In the genomic region with DNA sequence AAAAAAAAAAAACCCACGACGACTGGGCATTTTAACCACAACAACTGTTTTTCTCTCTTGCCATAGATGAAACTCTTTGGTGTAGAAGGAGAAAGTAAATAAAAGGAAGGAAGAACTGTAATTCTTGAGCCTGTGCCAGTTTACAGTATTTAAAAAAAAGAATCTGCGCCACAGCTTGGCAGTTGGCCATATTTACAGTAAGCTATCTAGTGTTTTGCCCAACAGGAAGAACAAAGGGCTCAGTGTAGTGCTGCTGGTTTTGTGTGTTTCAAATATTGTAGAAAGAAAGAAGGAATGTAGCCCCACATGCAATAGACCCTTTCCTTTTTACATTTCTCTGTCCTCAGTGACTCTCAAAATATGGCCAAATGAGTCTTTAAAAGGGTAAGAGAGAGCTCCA, we compare ENCODE assay signal across 1 cellular context.
TF ChIP-seq lines count a peak whose summit lies in the region.

No MANE protein-coding gene starts in this region.

TF ChIP-seq in HepG2, 621 proteins besides CTCF, POLR2A, EP300 and RAD21 (continued from another document and continues in another):
- TF ChIP-seq, protein P1, sequence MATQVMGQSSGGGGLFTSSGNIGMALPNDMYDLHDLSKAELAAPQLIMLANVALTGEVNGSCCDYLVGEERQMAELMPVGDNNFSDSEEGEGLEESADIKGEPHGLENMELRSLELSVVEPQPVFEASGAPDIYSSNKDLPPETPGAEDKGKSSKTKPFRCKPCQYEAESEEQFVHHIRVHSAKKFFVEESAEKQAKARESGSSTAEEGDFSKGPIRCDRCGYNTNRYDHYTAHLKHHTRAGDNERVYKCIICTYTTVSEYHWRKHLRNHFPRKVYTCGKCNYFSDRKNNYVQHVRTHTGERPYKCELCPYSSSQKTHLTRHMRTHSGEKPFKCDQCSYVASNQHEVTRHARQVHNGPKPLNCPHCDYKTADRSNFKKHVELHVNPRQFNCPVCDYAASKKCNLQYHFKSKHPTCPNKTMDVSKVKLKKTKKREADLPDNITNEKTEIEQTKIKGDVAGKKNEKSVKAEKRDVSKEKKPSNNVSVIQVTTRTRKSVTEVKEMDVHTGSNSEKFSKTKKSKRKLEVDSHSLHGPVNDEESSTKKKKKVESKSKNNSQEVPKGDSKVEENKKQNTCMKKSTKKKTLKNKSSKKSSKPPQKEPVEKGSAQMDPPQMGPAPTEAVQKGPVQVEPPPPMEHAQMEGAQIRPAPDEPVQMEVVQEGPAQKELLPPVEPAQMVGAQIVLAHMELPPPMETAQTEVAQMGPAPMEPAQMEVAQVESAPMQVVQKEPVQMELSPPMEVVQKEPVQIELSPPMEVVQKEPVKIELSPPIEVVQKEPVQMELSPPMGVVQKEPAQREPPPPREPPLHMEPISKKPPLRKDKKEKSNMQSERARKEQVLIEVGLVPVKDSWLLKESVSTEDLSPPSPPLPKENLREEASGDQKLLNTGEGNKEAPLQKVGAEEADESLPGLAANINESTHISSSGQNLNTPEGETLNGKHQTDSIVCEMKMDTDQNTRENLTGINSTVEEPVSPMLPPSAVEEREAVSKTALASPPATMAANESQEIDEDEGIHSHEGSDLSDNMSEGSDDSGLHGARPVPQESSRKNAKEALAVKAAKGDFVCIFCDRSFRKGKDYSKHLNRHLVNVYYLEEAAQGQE (IDR thresholded peaks at IDR 0.05; ENCODE audit: borderline replicate concordance in 1 of 2, low read depth in 1 of 2, low read length in 2 of 2): no peak; a peak in 1 of 4 replicates
- TF ChIP-seq MEIS2 (CRISPR knock-in tag; IDR thresholded peaks at IDR 0.05) (no peak), FOXJ3 (CRISPR knock-in tag; IDR thresholded peaks at IDR 0.05; ENCODE audit: borderline replicate concordance) (peak; percentile 61; the same call in 1 of the 2 replicates), PAWR (CRISPR knock-in tag; IDR thresholded peaks at IDR 0.05; ENCODE audit: borderline replicate concordance) (no peak), ZNF543 (CRISPR knock-in tag; IDR thresholded peaks at IDR 0.05) (no peak), POGZ (CRISPR knock-in tag; IDR thresholded peaks at IDR 0.05) (0 out of 2 replicates have a peak, but pooled peaks have one; percentile 27), CEBPB (IDR thresholded peaks at IDR 0.05; ENCODE audit: borderline replicate concordance, low read depth, low read length) (peak; percentile 31; the same call in 1 of the 2 replicates), ZFY (CRISPR knock-in tag; IDR thresholded peaks at IDR 0.05) (no peak), HDAC2 (CRISPR knock-in tag; IDR thresholded peaks at IDR 0.05) (peak; percentile 38; the same call in 1 of the 2 replicates), AHR (CRISPR knock-in tag; IDR thresholded peaks at IDR 0.05) (no peak), ZNF331 (CRISPR knock-in tag; IDR thresholded peaks at IDR 0.05) (peak; percentile 92), ZNF547 (CRISPR knock-in tag; IDR thresholded peaks at IDR 0.05) (no peak), CHD2 (IDR thresholded peaks at IDR 0.05; ENCODE audit: low read depth, low read length) (no peak), ZNF124 (CRISPR knock-in tag; IDR thresholded peaks at IDR 0.05) (no peak), ZNF713 (CRISPR knock-in tag; IDR thresholded peaks at IDR 0.05) (no peak), SOX6 (IDR thresholded peaks at IDR 0.05) (no peak), SOX6 (CRISPR knock-in tag; IDR thresholded peaks at IDR 0.05) (peak; percentile 93), SOX13 (IDR thresholded peaks at IDR 0.05) (peak; percentile 67), SOX13 (CRISPR knock-in tag; conservative IDR thresholded peaks at IDR 0.05 in 1 of 2, IDR thresholded peaks at IDR 0.05 in 1 of 2) (peak in 1 of 2 experiments; percentile 93; a peak in 2 of 4 replicates), NAIF1 (CRISPR knock-in tag; IDR thresholded peaks at IDR 0.05; ENCODE audit: borderline replicate concordance) (no peak), RXRB (CRISPR knock-in tag; IDR thresholded peaks at IDR 0.05; ENCODE audit: borderline replicate concordance) (peak; percentile 37; the same call in 1 of the 2 replicates), SOX5 (CRISPR knock-in tag; IDR thresholded peaks at IDR 0.05; ENCODE audit: borderline replicate concordance) (peak; percentile 92), CBFB (CRISPR knock-in tag; IDR thresholded peaks at IDR 0.05) (no peak), ZFP37 (CRISPR knock-in tag; IDR thresholded peaks at IDR 0.05; ENCODE audit: borderline replicate concordance) (no peak), NFE2 (CRISPR knock-in tag; IDR thresholded peaks at IDR 0.05) (no peak), ZNF550 (CRISPR knock-in tag; IDR thresholded peaks at IDR 0.05; ENCODE audit: borderline replicate concordance) (no peak)
- TF ChIP-seq, protein P2, sequence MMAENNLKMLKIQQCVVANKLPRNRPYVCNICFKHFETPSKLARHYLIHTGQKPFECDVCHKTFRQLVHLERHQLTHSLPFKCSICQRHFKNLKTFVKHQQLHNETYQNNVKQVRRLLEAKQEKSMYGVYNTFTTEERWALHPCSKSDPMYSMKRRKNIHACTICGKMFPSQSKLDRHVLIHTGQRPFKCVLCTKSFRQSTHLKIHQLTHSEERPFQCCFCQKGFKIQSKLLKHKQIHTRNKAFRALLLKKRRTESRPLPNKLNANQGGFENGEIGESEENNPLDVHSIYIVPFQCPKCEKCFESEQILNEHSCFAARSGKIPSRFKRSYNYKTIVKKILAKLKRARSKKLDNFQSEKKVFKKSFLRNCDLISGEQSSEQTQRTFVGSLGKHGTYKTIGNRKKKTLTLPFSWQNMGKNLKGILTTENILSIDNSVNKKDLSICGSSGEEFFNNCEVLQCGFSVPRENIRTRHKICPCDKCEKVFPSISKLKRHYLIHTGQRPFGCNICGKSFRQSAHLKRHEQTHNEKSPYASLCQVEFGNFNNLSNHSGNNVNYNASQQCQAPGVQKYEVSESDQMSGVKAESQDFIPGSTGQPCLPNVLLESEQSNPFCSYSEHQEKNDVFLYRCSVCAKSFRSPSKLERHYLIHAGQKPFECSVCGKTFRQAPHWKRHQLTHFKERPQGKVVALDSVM (CRISPR knock-in tag; IDR thresholded peaks at IDR 0.05): no peak
- TF ChIP-seq, protein P3, sequence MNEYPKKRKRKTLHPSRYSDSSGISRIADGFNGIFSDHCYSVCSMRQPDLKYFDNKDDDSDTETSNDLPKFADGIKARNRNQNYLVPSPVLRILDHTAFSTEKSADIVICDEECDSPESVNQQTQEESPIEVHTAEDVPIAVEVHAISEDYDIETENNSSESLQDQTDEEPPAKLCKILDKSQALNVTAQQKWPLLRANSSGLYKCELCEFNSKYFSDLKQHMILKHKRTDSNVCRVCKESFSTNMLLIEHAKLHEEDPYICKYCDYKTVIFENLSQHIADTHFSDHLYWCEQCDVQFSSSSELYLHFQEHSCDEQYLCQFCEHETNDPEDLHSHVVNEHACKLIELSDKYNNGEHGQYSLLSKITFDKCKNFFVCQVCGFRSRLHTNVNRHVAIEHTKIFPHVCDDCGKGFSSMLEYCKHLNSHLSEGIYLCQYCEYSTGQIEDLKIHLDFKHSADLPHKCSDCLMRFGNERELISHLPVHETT (CRISPR knock-in tag; conservative IDR thresholded peaks at IDR 0.05): no peak
- TF ChIP-seq, protein P4, sequence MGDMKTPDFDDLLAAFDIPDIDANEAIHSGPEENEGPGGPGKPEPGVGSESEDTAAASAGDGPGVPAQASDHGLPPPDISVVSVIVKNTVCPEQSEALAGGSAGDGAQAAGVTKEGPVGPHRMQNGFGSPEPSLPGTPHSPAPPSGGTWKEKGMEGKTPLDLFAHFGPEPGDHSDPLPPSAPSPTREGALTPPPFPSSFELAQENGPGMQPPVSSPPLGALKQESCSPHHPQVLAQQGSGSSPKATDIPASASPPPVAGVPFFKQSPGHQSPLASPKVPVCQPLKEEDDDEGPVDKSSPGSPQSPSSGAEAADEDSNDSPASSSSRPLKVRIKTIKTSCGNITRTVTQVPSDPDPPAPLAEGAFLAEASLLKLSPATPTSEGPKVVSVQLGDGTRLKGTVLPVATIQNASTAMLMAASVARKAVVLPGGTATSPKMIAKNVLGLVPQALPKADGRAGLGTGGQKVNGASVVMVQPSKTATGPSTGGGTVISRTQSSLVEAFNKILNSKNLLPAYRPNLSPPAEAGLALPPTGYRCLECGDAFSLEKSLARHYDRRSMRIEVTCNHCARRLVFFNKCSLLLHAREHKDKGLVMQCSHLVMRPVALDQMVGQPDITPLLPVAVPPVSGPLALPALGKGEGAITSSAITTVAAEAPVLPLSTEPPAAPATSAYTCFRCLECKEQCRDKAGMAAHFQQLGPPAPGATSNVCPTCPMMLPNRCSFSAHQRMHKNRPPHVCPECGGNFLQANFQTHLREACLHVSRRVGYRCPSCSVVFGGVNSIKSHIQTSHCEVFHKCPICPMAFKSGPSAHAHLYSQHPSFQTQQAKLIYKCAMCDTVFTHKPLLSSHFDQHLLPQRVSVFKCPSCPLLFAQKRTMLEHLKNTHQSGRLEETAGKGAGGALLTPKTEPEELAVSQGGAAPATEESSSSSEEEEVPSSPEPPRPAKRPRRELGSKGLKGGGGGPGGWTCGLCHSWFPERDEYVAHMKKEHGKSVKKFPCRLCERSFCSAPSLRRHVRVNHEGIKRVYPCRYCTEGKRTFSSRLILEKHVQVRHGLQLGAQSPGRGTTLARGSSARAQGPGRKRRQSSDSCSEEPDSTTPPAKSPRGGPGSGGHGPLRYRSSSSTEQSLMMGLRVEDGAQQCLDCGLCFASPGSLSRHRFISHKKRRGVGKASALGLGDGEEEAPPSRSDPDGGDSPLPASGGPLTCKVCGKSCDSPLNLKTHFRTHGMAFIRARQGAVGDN (CRISPR knock-in tag; IDR thresholded peaks at IDR 0.05): no peak
- TF ChIP-seq, protein P5, sequence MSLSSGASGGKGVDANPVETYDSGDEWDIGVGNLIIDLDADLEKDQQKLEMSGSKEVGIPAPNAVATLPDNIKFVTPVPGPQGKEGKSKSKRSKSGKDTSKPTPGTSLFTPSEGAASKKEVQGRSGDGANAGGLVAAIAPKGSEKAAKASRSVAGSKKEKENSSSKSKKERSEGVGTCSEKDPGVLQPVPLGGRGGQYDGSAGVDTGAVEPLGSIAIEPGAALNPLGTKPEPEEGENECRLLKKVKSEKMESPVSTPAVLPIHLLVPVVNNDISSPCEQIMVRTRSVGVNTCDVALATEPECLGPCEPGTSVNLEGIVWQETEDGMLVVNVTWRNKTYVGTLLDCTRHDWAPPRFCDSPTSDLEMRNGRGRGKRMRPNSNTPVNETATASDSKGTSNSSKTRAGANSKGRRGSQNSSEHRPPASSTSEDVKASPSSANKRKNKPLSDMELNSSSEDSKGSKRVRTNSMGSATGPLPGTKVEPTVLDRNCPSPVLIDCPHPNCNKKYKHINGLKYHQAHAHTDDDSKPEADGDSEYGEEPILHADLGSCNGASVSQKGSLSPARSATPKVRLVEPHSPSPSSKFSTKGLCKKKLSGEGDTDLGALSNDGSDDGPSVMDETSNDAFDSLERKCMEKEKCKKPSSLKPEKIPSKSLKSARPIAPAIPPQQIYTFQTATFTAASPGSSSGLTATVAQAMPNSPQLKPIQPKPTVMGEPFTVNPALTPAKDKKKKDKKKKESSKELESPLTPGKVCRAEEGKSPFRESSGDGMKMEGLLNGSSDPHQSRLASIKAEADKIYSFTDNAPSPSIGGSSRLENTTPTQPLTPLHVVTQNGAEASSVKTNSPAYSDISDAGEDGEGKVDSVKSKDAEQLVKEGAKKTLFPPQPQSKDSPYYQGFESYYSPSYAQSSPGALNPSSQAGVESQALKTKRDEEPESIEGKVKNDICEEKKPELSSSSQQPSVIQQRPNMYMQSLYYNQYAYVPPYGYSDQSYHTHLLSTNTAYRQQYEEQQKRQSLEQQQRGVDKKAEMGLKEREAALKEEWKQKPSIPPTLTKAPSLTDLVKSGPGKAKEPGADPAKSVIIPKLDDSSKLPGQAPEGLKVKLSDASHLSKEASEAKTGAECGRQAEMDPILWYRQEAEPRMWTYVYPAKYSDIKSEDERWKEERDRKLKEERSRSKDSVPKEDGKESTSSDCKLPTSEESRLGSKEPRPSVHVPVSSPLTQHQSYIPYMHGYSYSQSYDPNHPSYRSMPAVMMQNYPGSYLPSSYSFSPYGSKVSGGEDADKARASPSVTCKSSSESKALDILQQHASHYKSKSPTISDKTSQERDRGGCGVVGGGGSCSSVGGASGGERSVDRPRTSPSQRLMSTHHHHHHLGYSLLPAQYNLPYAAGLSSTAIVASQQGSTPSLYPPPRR (CRISPR knock-in tag; IDR thresholded peaks at IDR 0.05; ENCODE audit: borderline replicate concordance): peak; percentile 30; the same call in 1 of the 2 replicates
- TF ChIP-seq, protein P6, sequence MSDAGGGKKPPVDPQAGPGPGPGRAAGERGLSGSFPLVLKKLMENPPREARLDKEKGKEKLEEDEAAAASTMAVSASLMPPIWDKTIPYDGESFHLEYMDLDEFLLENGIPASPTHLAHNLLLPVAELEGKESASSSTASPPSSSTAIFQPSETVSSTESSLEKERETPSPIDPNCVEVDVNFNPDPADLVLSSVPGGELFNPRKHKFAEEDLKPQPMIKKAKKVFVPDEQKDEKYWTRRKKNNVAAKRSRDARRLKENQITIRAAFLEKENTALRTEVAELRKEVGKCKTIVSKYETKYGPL (CRISPR knock-in tag; IDR thresholded peaks at IDR 0.05): no peak
- TF ChIP-seq, protein P7, sequence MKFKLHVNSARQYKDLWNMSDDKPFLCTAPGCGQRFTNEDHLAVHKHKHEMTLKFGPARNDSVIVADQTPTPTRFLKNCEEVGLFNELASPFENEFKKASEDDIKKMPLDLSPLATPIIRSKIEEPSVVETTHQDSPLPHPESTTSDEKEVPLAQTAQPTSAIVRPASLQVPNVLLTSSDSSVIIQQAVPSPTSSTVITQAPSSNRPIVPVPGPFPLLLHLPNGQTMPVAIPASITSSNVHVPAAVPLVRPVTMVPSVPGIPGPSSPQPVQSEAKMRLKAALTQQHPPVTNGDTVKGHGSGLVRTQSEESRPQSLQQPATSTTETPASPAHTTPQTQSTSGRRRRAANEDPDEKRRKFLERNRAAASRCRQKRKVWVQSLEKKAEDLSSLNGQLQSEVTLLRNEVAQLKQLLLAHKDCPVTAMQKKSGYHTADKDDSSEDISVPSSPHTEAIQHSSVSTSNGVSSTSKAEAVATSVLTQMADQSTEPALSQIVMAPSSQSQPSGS (CRISPR knock-in tag; IDR thresholded peaks at IDR 0.05): no peak
- TF ChIP-seq, protein P8, sequence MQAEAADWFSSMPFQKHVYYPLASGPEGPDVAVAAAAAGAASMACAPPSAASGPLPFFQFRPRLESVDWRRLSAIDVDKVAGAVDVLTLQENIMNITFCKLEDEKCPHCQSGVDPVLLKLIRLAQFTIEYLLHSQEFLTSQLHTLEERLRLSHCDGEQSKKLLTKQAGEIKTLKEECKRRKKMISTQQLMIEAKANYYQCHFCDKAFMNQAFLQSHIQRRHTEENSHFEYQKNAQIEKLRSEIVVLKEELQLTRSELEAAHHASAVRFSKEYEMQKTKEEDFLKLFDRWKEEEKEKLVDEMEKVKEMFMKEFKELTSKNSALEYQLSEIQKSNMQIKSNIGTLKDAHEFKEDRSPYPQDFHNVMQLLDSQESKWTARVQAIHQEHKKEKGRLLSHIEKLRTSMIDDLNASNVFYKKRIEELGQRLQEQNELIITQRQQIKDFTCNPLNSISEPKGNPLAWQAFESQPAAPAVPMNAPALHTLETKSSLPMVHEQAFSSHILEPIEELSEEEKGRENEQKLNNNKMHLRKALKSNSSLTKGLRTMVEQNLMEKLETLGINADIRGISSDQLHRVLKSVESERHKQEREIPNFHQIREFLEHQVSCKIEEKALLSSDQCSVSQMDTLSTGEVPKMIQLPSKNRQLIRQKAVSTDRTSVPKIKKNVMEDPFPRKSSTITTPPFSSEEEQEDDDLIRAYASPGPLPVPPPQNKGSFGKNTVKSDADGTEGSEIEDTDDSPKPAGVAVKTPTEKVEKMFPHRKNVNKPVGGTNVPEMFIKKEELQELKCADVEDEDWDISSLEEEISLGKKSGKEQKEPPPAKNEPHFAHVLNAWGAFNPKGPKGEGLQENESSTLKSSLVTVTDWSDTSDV (CRISPR knock-in tag; IDR thresholded peaks at IDR 0.05): no peak
